In genomic region chr11:69200331-69201047, GRCh38 we compare ENCODE assay signal across 24 cellular contexts. TPM values are rescaled to one million over a fixed set of nuclear protein-coding genes. Genes with fewer than 3 reads are reported as not detected.
DNase-seq lines count a peak whose midpoint lies in the region; ATAC-seq and TF ChIP-seq lines count a peak whose summit lies in the region.
"Had no signal": no experiment of that assay in that cellular context is flagged by ENCODE, and none has a peak within 500 bp of the region (broad histone marks: within the 10 kb centered on the region; RNA-seq: fewer than 3 reads in every experiment).

No MANE protein-coding gene starts in this region.

- peaks cover 6% of the 10 kb centered on the region for H3K9me3 Mint-ChIP-seq in WTC11
- no peaks in the 10 kb centered on the region for H3K9me3 Mint-ChIP-seq in stimulated activated naive CD8-positive, alpha-beta T cell treated with anti-CD3 and anti-CD28 coated beads, Interleukin-15, amount 100 ng/mL, for 72 hours
- H3K9me3 Mint-ChIP-seq: T-helper 1 cell treated with Interleukin-12 subunit alpha and Interleukin-12 subunit beta and Interleukin-4 antibody, amounts not matched to agents 30 μg/mL and 1 μg/mL, for 36 hours had no signal

- H3K4me1 Mint-ChIP-seq in WTC11, result peaks cover 4% of the 10 kb centered on the region
- H3K4me1 Mint-ChIP-seq in stimulated activated naive CD8-positive, alpha-beta T cell treated with anti-CD3 and anti-CD28 coated beads, Interleukin-15, amount 100 ng/mL, for 72 hours, result peaks cover 9% of the 10 kb centered on the region

- no peak; the same call in 1 of the 2 replicates for TF ChIP-seq RAD21 in Ishikawa (IDR thresholded peaks at IDR 0.05; ENCODE audit: low read depth)

- no peak overlapping the region for H3K4me2 ChIP-seq in osteoblast (ENCODE audit: insufficient read depth, low read length)

- POLR2A ChIA-PET in WTC11 (lab: Charles Lee), result interaction anchor here (0.7 kb wide), 1 partner anchor 97 kb away, joined by 3 read pairs; no protein-coding TSS in a partner anchor

- TF ChIP-seq EP300 in Ishikawa (IDR thresholded peaks at IDR 0.05; ENCODE audit: borderline replicate concordance), result peak; percentile 94

- TF ChIP-seq CTCF in WTC11 (IDR thresholded peaks at IDR 0.05), result no peak
- TF ChIP-seq CTCF in osteoblast (IDR thresholded peaks at IDR 0.05; ENCODE audit: extremely low read depth, low read depth, low read length), result no peak

- H3K27ac ChIP-seq in osteoblast (ENCODE audit: low read depth, low read length), result no peak overlapping the region
- H3K27ac ChIP-seq: cardiac muscle cell, dorsolateral prefrontal cortex, gastrocnemius medialis, HL-60 had no signal

- H3K4me3 ChIP-seq in osteoblast (ENCODE audit: insufficient read depth, low read length), result no peak overlapping the region
- H3K4me3 ChIP-seq: cardiac muscle cell, dorsolateral prefrontal cortex, gastrocnemius medialis had no signal

- peaks cover 39% of the 10 kb centered on the region for H3K27me3 ChIP-seq in osteoblast (ENCODE audit: insufficient read depth, low read length)
- H3K27me3 ChIP-seq: cardiac muscle cell had no signal

- H3K27ac Mint-ChIP-seq in WTC11, result no peak overlapping the region
- H3K27ac Mint-ChIP-seq in stimulated activated naive CD8-positive, alpha-beta T cell treated with anti-CD3 and anti-CD28 coated beads, Interleukin-15, amount 100 ng/mL, for 72 hours, result no peak overlapping the region
- H3K27ac Mint-ChIP-seq: T-helper 1 cell treated with Interleukin-12 subunit alpha and Interleukin-12 subunit beta and Interleukin-4 antibody, amounts not matched to agents 30 μg/mL and 1 μg/mL, for 36 hours had no signal

- no peaks in the 10 kb centered on the region for H4K20me1 ChIP-seq in osteoblast (ENCODE audit: insufficient read depth, low read length)

- H3K4me3 Mint-ChIP-seq in WTC11, result no peak overlapping the region
- no peak overlapping the region for H3K4me3 Mint-ChIP-seq in stimulated activated naive CD8-positive, alpha-beta T cell treated with anti-CD3 and anti-CD28 coated beads, Interleukin-15, amount 100 ng/mL, for 72 hours
- H3K4me3 Mint-ChIP-seq: T-helper 1 cell treated with Interleukin-12 subunit alpha and Interleukin-12 subunit beta and Interleukin-4 antibody, amounts not matched to agents 30 μg/mL and 1 μg/mL, for 36 hours had no signal

- no peaks in the 10 kb centered on the region for H3K9me3 ChIP-seq in osteoblast (ENCODE audit: low read depth, low read length)
- H3K9me3 ChIP-seq: gastrocnemius medialis had no signal

- no peaks in the 10 kb centered on the region for H3K79me2 ChIP-seq in osteoblast (ENCODE audit: insufficient read depth, low read length)

- intact Hi-C loops in left cardiac atrium (cut with DNase I), result no loop called here

- DNase-seq in WTC11 (ENCODE audit: low spot score) (peak; percentile 13), left cardiac atrium (no peak), osteoblast (ENCODE audit: insufficient read length, low spot score, missing footprints) (peak; percentile 21), iPS-NIHi7 (ENCODE audit: extremely low spot score) (no peak), D341Med (ENCODE audit: low spot score) (no peak)
- DNase-seq in stimulated activated naive CD8-positive, alpha-beta T cell treated with anti-CD3 and anti-CD28 coated beads, Interleukin-15, amount 100 ng/mL, for 72 hours, result no peak
- DNase-seq: activated CD4-positive, alpha-beta T cell treated with anti-CD3 and anti-CD28 coated beads, Interleukin-2, amount 50 U/mL, for 1 hour; activated CD8-positive, alpha-beta memory T cell treated with anti-CD3 and anti-CD28 coated beads, Interleukin-2, amount 50 U/mL, for 4 hours; activated naive CD4-positive, alpha-beta T cell; AML-193; gastrocnemius medialis; HCEC 1CT; IMR-90; midbrain; MM.1S; NCI-H1694; NCI-H226 had no signal

- no peaks in the 10 kb centered on the region for H3K4me1 ChIP-seq in osteoblast (ENCODE audit: insufficient read depth, low read length)
- H3K4me1 ChIP-seq: gastrocnemius medialis had no signal

- H3K36me3 ChIP-seq in osteoblast (ENCODE audit: insufficient read depth, low read length), result no peaks in the 10 kb centered on the region
- H3K36me3 ChIP-seq: cardiac muscle cell, gastrocnemius medialis had no signal

- CTCF ChIA-PET in WTC11 (lab: Charles Lee), result interaction anchor here (1.1 to 2.4 kb wide), 2 partner anchors 69 to 99 kb away, joined by 3 to 15 read pairs; no protein-coding TSS in a partner anchor

- H3K36me3 Mint-ChIP-seq in WTC11, result no peaks in the 10 kb centered on the region

- peak; percentile 60 for ATAC-seq in WTC11
- ATAC-seq in left cardiac atrium, result peak; percentile 23 to 32
- no peak for ATAC-seq in HG03139 (IDR thresholded peaks at IDR 0.05; ENCODE audit: unreplicated experiment)
- ATAC-seq in stimulated activated naive CD8-positive, alpha-beta T cell treated with anti-CD3 and anti-CD28 coated beads, Interleukin-15, amount 100 ng/mL, for 72 hours, result no peak
- ATAC-seq: gastrocnemius medialis had no signal

- H3K27me3 Mint-ChIP-seq in WTC11 (ENCODE audit: low read depth), result no peaks in the 10 kb centered on the region; the same call in 1 of the 2 replicates
- no peaks in the 10 kb centered on the region for H3K27me3 Mint-ChIP-seq in stimulated activated naive CD8-positive, alpha-beta T cell treated with anti-CD3 and anti-CD28 coated beads, Interleukin-15, amount 100 ng/mL, for 72 hours

- H2AFZ ChIP-seq in osteoblast (ENCODE audit: low read length), result no peak overlapping the region

TF ChIP-seq in Ishikawa, 13 proteins besides CTCF, POLR2A, EP300 and RAD21:
- TF ChIP-seq EGR1 (IDR thresholded peaks at IDR 0.05), result no peak
- TF ChIP-seq CEBPB (IDR thresholded peaks at IDR 0.05), result no peak
- TF ChIP-seq ZBTB7A (IDR thresholded peaks at IDR 0.05; ENCODE audit: low read depth), result peak; percentile 95
- TF ChIP-seq TEAD4 (IDR thresholded peaks at IDR 0.05), result peak; percentile 76
- TF ChIP-seq, protein P1, sequence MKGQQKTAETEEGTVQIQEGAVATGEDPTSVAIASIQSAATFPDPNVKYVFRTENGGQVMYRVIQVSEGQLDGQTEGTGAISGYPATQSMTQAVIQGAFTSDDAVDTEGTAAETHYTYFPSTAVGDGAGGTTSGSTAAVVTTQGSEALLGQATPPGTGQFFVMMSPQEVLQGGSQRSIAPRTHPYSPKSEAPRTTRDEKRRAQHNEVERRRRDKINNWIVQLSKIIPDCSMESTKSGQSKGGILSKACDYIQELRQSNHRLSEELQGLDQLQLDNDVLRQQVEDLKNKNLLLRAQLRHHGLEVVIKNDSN (IDR thresholded peaks at IDR 0.05), result peak; percentile 38
- peak; percentile 93 for TF ChIP-seq MAX (IDR thresholded peaks at IDR 0.05)
- peak; percentile 99 for TF ChIP-seq TCF12 (IDR thresholded peaks at IDR 0.05; ENCODE audit: low read depth)
- peak; percentile 82; the same call in 1 of the 2 replicates for TF ChIP-seq FOXM1 (IDR thresholded peaks at IDR 0.05; ENCODE audit: borderline replicate concordance, low read depth)
- peak; percentile 99 for TF ChIP-seq NFIC (IDR thresholded peaks at IDR 0.05)

TF ChIP-seq in WTC11, 78 proteins besides CTCF, POLR2A, EP300 and RAD21:
- TF ChIP-seq NR2C2 (CRISPR knock-in tag; IDR thresholded peaks at IDR 0.05) (no peak), ZNF423 (CRISPR knock-in tag; IDR thresholded peaks at IDR 0.05) (peak; percentile 91)
TF ChIP-seq in WTC11: peak in this region for 1.

RNA-seq across cellular contexts. Expression of gene SMIM38, which starts 44.8 kb away (rescaled TPM):
- total RNA-seq in WTC11 (2021), result 0.39 to 1.4 TPM (median 0.98 TPM) in 3 replicates
- under 1 TPM in 1 of 2 donors, not detected in 1; 0.18 TPM for total RNA-seq in left cardiac atrium
- under 0.01 and 0.29 TPM in 2 replicates for total RNA-seq in osteoblast
- total RNA-seq: Daoy had no signal

Comparison
In these comparisons a context has a peak if more than half of its experiments do, and no peak if none do; other contexts are left out.
1. ATAC-seq: peak in WTC11 (single experiment) and left cardiac atrium (2 of 2); none in HG03139 (single experiment) and stimulated activated naive CD8-positive, alpha-beta T cell treated with anti-CD3 and anti-CD28 coated beads, Interleukin-15, amount 100 ng/mL, for 72 hours (single experiment).
2. DNase-seq: peak in WTC11 (single experiment) and osteoblast (single experiment); none in left cardiac atrium (single experiment), iPS-NIHi7 (single experiment), stimulated activated naive CD8-positive, alpha-beta T cell treated with anti-CD3 and anti-CD28 coated beads, Interleukin-15, amount 100 ng/mL, for 72 hours (0 of 2) and D341Med (single experiment).